Comparison of ENCODE assay signal across 9 cellular contexts in genomic region chr7:47991270-47991669, GRCh38. TPM values are rescaled to one million over a fixed set of nuclear protein-coding genes. Genes with fewer than 3 reads are reported as not detected.
DNase-seq lines count a peak whose midpoint lies in the region; ATAC-seq and TF ChIP-seq lines count a peak whose summit lies in the region.
"Had no signal": no experiment of that assay in that cellular context is flagged by ENCODE, and none has a peak within 500 bp of the region (broad histone marks: within the 10 kb centered on the region; RNA-seq: fewer than 3 reads in every experiment).

No MANE protein-coding gene starts in this region.

- H2AFZ ChIP-seq in mammary epithelial cell (ENCODE audit: low read depth, low read length), result peak overlapping the region; percentile 97

- ATAC-seq in CD4-positive, CD25-positive, alpha-beta regulatory T cell (ENCODE audit: low read depth in 2 of 2), result no peak
- ATAC-seq in HG03354 (IDR thresholded peaks at IDR 0.05; ENCODE audit: poor library complexity, severe bottlenecking, unreplicated experiment), result peak; percentile 2

- peaks cover 3% of the 10 kb centered on the region for H3K36me3 Mint-ChIP-seq in CD4-positive, CD25-positive, alpha-beta regulatory T cell
- peaks cover 6% of the 10 kb centered on the region for H3K36me3 Mint-ChIP-seq in neural crest cell (ENCODE audit: low read depth)

- CTCF ChIA-PET in mammary epithelial cell (lab: Charles Lee; ENCODE audit: low non-redundant PET), result interaction anchor here (0.6 to 0.7 kb wide), 2 partner anchors 9 to 102 kb away, joined by 3 read pairs; no protein-coding TSS in a partner anchor

- H3K9me3 ChIP-seq in CD4-positive, CD25-positive, alpha-beta regulatory T cell (ENCODE audit: control insufficient read depth in 2 of 2, low read length in 2 of 2), result no peaks in the 10 kb centered on the region
- H3K9me3 ChIP-seq in mammary epithelial cell (replicated peaks; ENCODE audit: insufficient read depth, low read length), result no peaks in the 10 kb centered on the region
- no peaks in the 10 kb centered on the region for H3K9me3 ChIP-seq in ascending aorta
- H3K9me3 ChIP-seq in HAP-1, result no peaks in the 10 kb centered on the region

- dilution Hi-C loops in mammary epithelial cell (cut with HindIII; ENCODE audit: low sequenced_read_pairs), result loop anchor here (5.0 kb wide), 1 partner anchor 41 kb away; no protein-coding TSS in a partner anchor

- intact Hi-C loops in mammary epithelial cell (cut with micrococcal nuclease), result loop anchor here (1.0 to 5.0 kb wide), 4 partner anchors 46 to 163 kb away; partner anchors contain the start of gene C7orf57
- intact Hi-C loops in ascending aorta (cut with DNase I), result loop anchor here (1.0 to 10.0 kb wide), 2 partner anchors 119 to 484 kb away; no protein-coding TSS in a partner anchor

- TF ChIP-seq CTCF in mammary epithelial cell (conservative IDR thresholded peaks at IDR 0.05 in 1 of 2, IDR thresholded peaks at IDR 0.05 in 1 of 2; ENCODE audit: extremely low read depth in 1 of 2, insufficient read depth in 1 of 2, low read depth in 1 of 2, low read length in 2 of 2) (no peak), neural crest cell (conservative IDR thresholded peaks at IDR 0.05) (no peak), ascending aorta (IDR thresholded peaks at IDR 0.05) (no peak)

- H3K79me2 ChIP-seq in mammary epithelial cell (ENCODE audit: insufficient read depth, low read length), result no peaks in the 10 kb centered on the region

- peaks cover 9 to 21% (median 17%) of the 10 kb centered on the region in 4 donors for H3K4me1 Mint-ChIP-seq in CD4-positive, CD25-positive, alpha-beta regulatory T cell
- H3K4me1 Mint-ChIP-seq in neural crest cell, result peaks cover 30% of the 10 kb centered on the region

- H3K27me3 Mint-ChIP-seq in CD4-positive, CD25-positive, alpha-beta regulatory T cell, result peaks cover 6% of the 10 kb centered on the region
- H3K27me3 Mint-ChIP-seq in neural crest cell (ENCODE audit: low read depth), result no peaks in the 10 kb centered on the region

- in situ Hi-C loops in mammary epithelial cell (cut with MboI; ENCODE audit: low sequenced_read_pairs in 2 of 2) (no loop called here), HAP-1 (cut with MboI; ENCODE audit: low sequenced_read_pairs) (loop anchor here (25.0 kb wide), 2 partner anchors 96 to 271 kb away; partner anchors contain the start of gene UPP1)

- BruUV-seq in mammary epithelial cell (replicated peaks; lab: Mats Ljungman, UMichigan), result no TSS peak

- peaks cover 2% of the 10 kb centered on the region for H3K27me3 ChIP-seq in CD4-positive, CD25-positive, alpha-beta regulatory T cell (ENCODE audit: control insufficient read depth, insufficient read depth, low read length)
- H3K27me3 ChIP-seq in mammary epithelial cell (ENCODE audit: insufficient read depth, low read length), result no peaks in the 10 kb centered on the region
- H3K27me3 ChIP-seq in ascending aorta, result no peaks in the 10 kb centered on the region
- no peaks in the 10 kb centered on the region for H3K27me3 ChIP-seq in HAP-1 (ENCODE audit: low read depth)

- H3K4me2 ChIP-seq in mammary epithelial cell (ENCODE audit: insufficient read depth, low read depth, low read length), result no peak overlapping the region

- H3K27ac ChIP-seq in CD4-positive, CD25-positive, alpha-beta regulatory T cell (ENCODE audit: insufficient read depth, low read length, poor library complexity, severe bottlenecking), result peak overlapping the region; percentile 62
- H3K27ac ChIP-seq in mammary epithelial cell (ENCODE audit: insufficient read depth, low read depth, low read length) (no peak overlapping the region), ascending aorta (peak overlapping the region in 1 of 2 donors; percentile 38)

- 100% methylated on average over 1 of the region's 1 CpG for WGBS in mammary epithelial cell (ENCODE audit: low coverage, missing lambda C conversion rate)

- H3K4me3 ChIP-seq in CD4-positive, CD25-positive, alpha-beta regulatory T cell (ENCODE audit: low read depth, low read length), result peak overlapping the region; percentile 73
- no peak overlapping the region for H3K4me3 ChIP-seq in mammary epithelial cell (replicated peaks in 1 of 3; ENCODE audit: insufficient read depth in 1 of 3, low read depth in 2 of 3, low read length in 3 of 3)
- H3K4me3 ChIP-seq in ascending aorta, result peak overlapping the region in 1 of 2 donors; percentile 67
- H3K4me3 ChIP-seq in HAP-1, result no peak overlapping the region

- H3K36me3 ChIP-seq in CD4-positive, CD25-positive, alpha-beta regulatory T cell (ENCODE audit: control insufficient read depth, insufficient read depth, low read length), result no peaks in the 10 kb centered on the region
- H3K36me3 ChIP-seq in mammary epithelial cell (ENCODE audit: insufficient read depth, low read length), result no peaks in the 10 kb centered on the region
- H3K36me3 ChIP-seq in ascending aorta, result no peaks in the 10 kb centered on the region
- H3K36me3 ChIP-seq in HAP-1 (replicated peaks), result no peaks in the 10 kb centered on the region

- peak overlapping the region; percentile 85 to 98 (median 88) for H3K27ac Mint-ChIP-seq in CD4-positive, CD25-positive, alpha-beta regulatory T cell
- peak overlapping the region; percentile 97 for H3K27ac Mint-ChIP-seq in neural crest cell (ENCODE audit: unreplicated experiment)

- DNase-seq in CD4-positive, CD25-positive, alpha-beta regulatory T cell, result no peak
- DNase-seq in mammary epithelial cell (no peak), neural crest cell (ENCODE audit: low read depth, low spot score) (no peak), ascending aorta (ENCODE audit: low spot score in 2 of 2) (no peak), retina (no peak), HAP-1 (ENCODE audit: low spot score in 2 of 2) (no peak), hypothalamus (lab: John Stamatoyannopoulos, UW) (no peak)

- peaks cover 0 to 5% (median 0%) of the 10 kb centered on the region in 7 donors for H3K9me3 Mint-ChIP-seq in CD4-positive, CD25-positive, alpha-beta regulatory T cell
- peaks cover 9% of the 10 kb centered on the region for H3K9me3 Mint-ChIP-seq in neural crest cell

- H3K9ac ChIP-seq in mammary epithelial cell (ENCODE audit: insufficient read depth, low read length), result no peak overlapping the region

- no peaks in the 10 kb centered on the region for H4K20me1 ChIP-seq in mammary epithelial cell (ENCODE audit: insufficient read depth, low read length)

- peaks cover 13% of the 10 kb centered on the region for H3K4me1 ChIP-seq in CD4-positive, CD25-positive, alpha-beta regulatory T cell (ENCODE audit: control insufficient read depth, insufficient read depth, low read length, poor library complexity, severe bottlenecking)
- H3K4me1 ChIP-seq in mammary epithelial cell (ENCODE audit: insufficient read depth, low read length) (peaks cover 7% of the 10 kb centered on the region), ascending aorta (no peaks in the 10 kb centered on the region), HAP-1 (peaks cover 22% of the 10 kb centered on the region)

- H3K4me3 Mint-ChIP-seq in CD4-positive, CD25-positive, alpha-beta regulatory T cell, result peak overlapping the region; percentile 79 to 96 (median 94)
- peak overlapping the region; percentile 88 for H3K4me3 Mint-ChIP-seq in neural crest cell

RNA-seq across cellular contexts. Expression of gene HUS1, which starts 11.9 kb away (rescaled TPM):
- 68.1 TPM for total RNA-seq in CD4-positive, CD25-positive, alpha-beta regulatory T cell
- 10 to 100 TPM; 30.2 to 39.5 (median 32.8) TPM for polyA plus RNA-seq in CD4-positive, CD25-positive, alpha-beta regulatory T cell
- 10 to 100 TPM; 31.3 to 36.8 TPM for total RNA-seq in mammary epithelial cell
- 23.2 TPM for polyA plus RNA-seq in mammary epithelial cell
- polyA minus RNA-seq in mammary epithelial cell, result 12.4 TPM
- total RNA-seq in neural crest cell, result 43.1 and 47.0 TPM in 2 replicates
- total RNA-seq in ascending aorta, result 30.4 TPM

RNA-seq across cellular contexts. Expression of gene SUN3, which starts 37.6 kb away (rescaled TPM):
- not detected for total RNA-seq in CD4-positive, CD25-positive, alpha-beta regulatory T cell
- not detected for polyA plus RNA-seq in CD4-positive, CD25-positive, alpha-beta regulatory T cell
- total RNA-seq in mammary epithelial cell (under 1 TPM in 1 of 2 donors, not detected in 1; 0.45 TPM), neural crest cell (not detected in 2 replicates), ascending aorta (not detected)
- polyA plus RNA-seq in mammary epithelial cell, result 0.16 TPM
- not detected for polyA minus RNA-seq in mammary epithelial cell
- total RNA-seq: kidney epithelial cell had no signal

RNA-seq across cellular contexts. Expression of gene PKD1L1, which starts 43.0 kb away (rescaled TPM):
- total RNA-seq in CD4-positive, CD25-positive, alpha-beta regulatory T cell, result 0.17 TPM
- under 1 TPM in 2 of 4 donors, not detected in 2; 0.02 to 0.06 TPM for polyA plus RNA-seq in CD4-positive, CD25-positive, alpha-beta regulatory T cell
- total RNA-seq in mammary epithelial cell (under 1 TPM in 1 of 2 donors, not detected in 1; 0.17 TPM), neural crest cell (0.11 and 0.19 TPM in 2 replicates), ascending aorta (1.1 TPM)
- 0.09 TPM for polyA plus RNA-seq in mammary epithelial cell
- polyA minus RNA-seq in mammary epithelial cell, result not detected

RNA-seq across cellular contexts. Expression of gene C7orf57, which starts 44.1 kb away (rescaled TPM):
- total RNA-seq in CD4-positive, CD25-positive, alpha-beta regulatory T cell, result not detected
- polyA plus RNA-seq in CD4-positive, CD25-positive, alpha-beta regulatory T cell, result not detected
- total RNA-seq in mammary epithelial cell, result 1 to 10 TPM in 1 of 2 donors, under 1 TPM in 1; 0.67 to 2.0 TPM
- 1.1 TPM for polyA plus RNA-seq in mammary epithelial cell
- not detected for polyA minus RNA-seq in mammary epithelial cell
- not detected in 2 replicates for total RNA-seq in neural crest cell
- not detected for total RNA-seq in ascending aorta
- total RNA-seq: kidney epithelial cell had no signal
